Comparison of ENCODE assay signal across 9 cellular contexts in the genomic region with DNA sequence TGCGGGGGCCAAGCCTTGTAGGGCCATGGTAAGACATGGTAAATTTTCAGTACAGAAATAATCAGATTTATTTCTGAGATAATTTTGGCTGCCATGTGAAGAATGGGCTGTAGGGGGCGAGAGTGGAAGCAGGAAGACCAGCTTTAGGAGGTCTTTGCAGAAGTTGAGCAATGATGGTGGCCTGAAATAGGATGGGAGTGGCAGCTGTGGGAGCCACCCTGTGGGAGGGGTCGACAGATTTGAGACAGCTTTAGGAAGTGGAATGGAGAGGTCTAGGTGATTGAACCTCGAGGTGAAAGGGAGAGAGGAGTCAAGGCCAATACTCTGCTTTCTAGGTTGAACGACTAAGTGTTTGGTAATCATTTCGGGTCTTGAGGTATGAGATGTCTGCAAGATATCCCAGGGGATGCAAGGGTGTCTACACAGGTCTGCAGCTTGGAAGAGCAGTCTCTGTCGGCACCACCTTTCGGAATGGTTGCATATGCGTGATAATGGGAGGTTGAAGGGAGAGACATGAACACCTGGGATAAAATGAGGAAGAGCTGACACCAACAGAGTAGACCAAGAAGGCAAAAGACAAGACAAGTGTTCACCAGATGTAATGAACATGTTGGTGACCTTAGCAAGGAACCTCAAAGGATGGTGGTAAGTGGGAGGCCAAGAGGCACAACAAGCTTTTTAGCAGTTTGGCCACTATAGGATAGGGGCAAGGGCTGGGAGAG. TPM values are rescaled to one million over a fixed set of nuclear protein-coding genes. Genes with fewer than 3 reads are reported as not detected.
DNase-seq lines count a peak whose midpoint lies in the region; ATAC-seq and TF ChIP-seq lines count a peak whose summit lies in the region.
"Had no signal": no experiment of that assay in that cellular context is flagged by ENCODE, and none has a peak within 500 bp of the region (broad histone marks: within the 10 kb centered on the region; RNA-seq: fewer than 3 reads in every experiment).

No MANE protein-coding gene starts in this region.

- H3K4ac ChIP-seq in mesendoderm (ENCODE audit: low read depth, low read length): no peak overlapping the region

- BruUV-seq in mammary epithelial cell (replicated peaks; lab: Mats Ljungman, UMichigan): no TSS peak

- no peaks in the 10 kb centered on the region for H4K20me1 ChIP-seq in Karpas-422 (ENCODE audit: insufficient read depth, low read depth, low read length)
- H4K20me1 ChIP-seq in SU-DHL-6 (ENCODE audit: low read depth, low read length): no peaks in the 10 kb centered on the region
- no peaks in the 10 kb centered on the region for H4K20me1 ChIP-seq in mammary epithelial cell (ENCODE audit: insufficient read depth, low read length)

- in situ Hi-C loops in mammary epithelial cell (cut with MboI; ENCODE audit: low sequenced_read_pairs in 2 of 2): no loop called here

- H2AFZ ChIP-seq in Karpas-422 (ENCODE audit: low read length) (no peak overlapping the region), SU-DHL-6 (ENCODE audit: low read depth, low read length, severe bottlenecking) (no peak overlapping the region), mammary epithelial cell (ENCODE audit: low read depth, low read length) (no peak overlapping the region)

- peak; percentile 60 for DNase-seq in NCI-H2196 (lab: John Stamatoyannopoulos, UW; ENCODE audit: unreplicated experiment)
- DNase-seq in NCI-H2196 treated with DMSO at 0.1 percent for 48 hours (lab: John Stamatoyannopoulos, UW; ENCODE audit: unreplicated experiment): no peak
- DNase-seq in Karpas-422: peak; percentile 94
- no peak for DNase-seq in mammary epithelial cell
- DNase-seq in mesendoderm: peak; percentile 92

- H3K79me1 ChIP-seq in mesendoderm (ENCODE audit: low read length): no peaks in the 10 kb centered on the region

- H3K27ac ChIP-seq in Karpas-422 (ENCODE audit: low read length) (no peak overlapping the region), SU-DHL-6 (ENCODE audit: low read depth, low read length) (no peak overlapping the region; the same call in 1 of the 2 replicates), mammary epithelial cell (ENCODE audit: insufficient read depth, low read depth, low read length) (no peak overlapping the region), mesendoderm (ENCODE audit: low read depth, low read length) (no peak overlapping the region)

- no peak overlapping the region for H2BK5ac ChIP-seq in mesendoderm (ENCODE audit: low read length)

- intact Hi-C loops in mammary epithelial cell (cut with micrococcal nuclease): loop anchor here (10.0 kb wide), 1 partner anchor 79 kb away; a partner anchor contains a TSS

- dilution Hi-C loops in mammary epithelial cell (cut with HindIII; ENCODE audit: low sequenced_read_pairs): loop anchor here (5.0 to 10.0 kb wide), 4 partner anchors 68 to 249 kb away; a partner anchor contains a TSS

- no peak overlapping the region for H4K8ac ChIP-seq in mesendoderm (ENCODE audit: low read depth, low read length)

- H3K9me3 ChIP-seq in Karpas-422 (ENCODE audit: low read length) (no peaks in the 10 kb centered on the region), SU-DHL-6 (ENCODE audit: insufficient read depth, low read length) (no peaks in the 10 kb centered on the region), mammary epithelial cell (replicated peaks; ENCODE audit: insufficient read depth, low read length) (no peaks in the 10 kb centered on the region)

- TF ChIP-seq CTCF in SU-DHL-6 (IDR thresholded peaks at IDR 0.05; ENCODE audit: insufficient read depth, low read length, poor library complexity, severe bottlenecking) (peak; percentile 65), mammary epithelial cell (conservative IDR thresholded peaks at IDR 0.05 in 1 of 2, IDR thresholded peaks at IDR 0.05 in 1 of 2; ENCODE audit: extremely low read depth in 1 of 2, insufficient read depth in 1 of 2, low read depth in 1 of 2, low read length in 2 of 2) (peak; percentile 64 to 67)

- no peak overlapping the region for H3K56ac ChIP-seq in mesendoderm (ENCODE audit: low read length)

- ATAC-seq in HG03045 (IDR thresholded peaks at IDR 0.05; ENCODE audit: unreplicated experiment) (no peak), GM21619 (IDR thresholded peaks at IDR 0.05; ENCODE audit: unreplicated experiment) (no peak)

- peaks cover 8% of the 10 kb centered on the region; the same call in 1 of the 2 replicates for H3K36me3 ChIP-seq in Karpas-422 (ENCODE audit: insufficient read depth, low read length)
- 0 out of 2 replicates have a peak, but pooled peaks cover 5% of the 10 kb centered on the region for H3K36me3 ChIP-seq in SU-DHL-6 (ENCODE audit: low read length)
- H3K36me3 ChIP-seq in mammary epithelial cell (ENCODE audit: insufficient read depth, low read length): no peaks in the 10 kb centered on the region
- H3K36me3 ChIP-seq in mesendoderm (ENCODE audit: control insufficient read depth, insufficient read depth, low read length): peaks cover 4% of the 10 kb centered on the region

- WGBS in mammary epithelial cell (ENCODE audit: low coverage, missing lambda C conversion rate): 48% methylated on average over 9 of the region's 9 CpGs
- WGBS in mesendoderm (ENCODE audit: extremely low coverage, insufficient coverage, low lambda C conversion rate): no CpG with 5 or more reads among the region's 9 CpGs

- H3K79me2 ChIP-seq in Karpas-422 (ENCODE audit: low read length) (peaks cover 5% of the 10 kb centered on the region), SU-DHL-6 (ENCODE audit: insufficient read depth, low read length) (peaks cover 2% of the 10 kb centered on the region; the same call in 1 of the 2 replicates), mammary epithelial cell (ENCODE audit: insufficient read depth, low read length) (peaks cover 16% of the 10 kb centered on the region), mesendoderm (ENCODE audit: control insufficient read depth, insufficient read depth, low read length) (peaks cover under 1% of the 10 kb centered on the region)

- no peak overlapping the region for H3K18ac ChIP-seq in mesendoderm (ENCODE audit: low read length)

- H3K23ac ChIP-seq in mesendoderm (ENCODE audit: low read length): no peak overlapping the region

- H3K9me2 ChIP-seq in Karpas-422 (replicated peaks; ENCODE audit: insufficient read depth, low read length): no peaks in the 10 kb centered on the region
- no peaks in the 10 kb centered on the region for H3K9me2 ChIP-seq in SU-DHL-6 (replicated peaks; ENCODE audit: insufficient read depth, low read length)

- CTCF ChIA-PET in mammary epithelial cell (lab: Charles Lee; ENCODE audit: low non-redundant PET): interaction anchor here (0.5 to 0.7 kb wide), 2 partner anchors 15 to 394 kb away, joined by 4 to 6 read pairs; no protein-coding TSS in a partner anchor

- H2AK5ac ChIP-seq in mesendoderm (ENCODE audit: low read length): no peak overlapping the region

- H2BK15ac ChIP-seq in mesendoderm (replicated peaks; ENCODE audit: low read depth): no peak overlapping the region

- no peak overlapping the region for H2BK120ac ChIP-seq in mesendoderm (ENCODE audit: low read depth, low read length)

- H3K4me3 ChIP-seq in Karpas-422 (ENCODE audit: low read length): no peak overlapping the region
- no peak overlapping the region for H3K4me3 ChIP-seq in SU-DHL-6 (ENCODE audit: insufficient read depth, low read length, poor library complexity, severe bottlenecking)
- H3K4me3 ChIP-seq in mammary epithelial cell (replicated peaks in 1 of 3; ENCODE audit: insufficient read depth in 1 of 3, low read depth in 2 of 3, low read length in 3 of 3): no peak overlapping the region
- H3K4me3 ChIP-seq in mesendoderm (ENCODE audit: low read length): no peak overlapping the region

- H3K27me3 ChIP-seq in Karpas-422 (ENCODE audit: low read length) (no peaks in the 10 kb centered on the region), SU-DHL-6 (ENCODE audit: low read length) (no peaks in the 10 kb centered on the region), mammary epithelial cell (ENCODE audit: insufficient read depth, low read length) (no peaks in the 10 kb centered on the region), mesendoderm (ENCODE audit: insufficient read depth, low read length, poor library complexity) (no peaks in the 10 kb centered on the region)

- no peak overlapping the region for H3K4me2 ChIP-seq in Karpas-422 (ENCODE audit: low read depth, low read length, poor library complexity, severe bottlenecking)
- no peak overlapping the region for H3K4me2 ChIP-seq in SU-DHL-6 (ENCODE audit: low read depth, low read length, poor library complexity, severe bottlenecking)
- no peak overlapping the region for H3K4me2 ChIP-seq in mammary epithelial cell (ENCODE audit: insufficient read depth, low read depth, low read length)
- no peak overlapping the region for H3K4me2 ChIP-seq in mesendoderm (ENCODE audit: low read length)

- no peak overlapping the region for H3K9ac ChIP-seq in Karpas-422 (ENCODE audit: low read length)
- H3K9ac ChIP-seq in SU-DHL-6 (ENCODE audit: low read length): no peak overlapping the region
- H3K9ac ChIP-seq in mammary epithelial cell (ENCODE audit: insufficient read depth, low read length): no peak overlapping the region
- no peak overlapping the region for H3K9ac ChIP-seq in mesendoderm (ENCODE audit: low read length)

- peaks cover 34% of the 10 kb centered on the region for H3F3A ChIP-seq in SU-DHL-6 (ENCODE audit: insufficient read depth)

- peaks cover 13% of the 10 kb centered on the region for H3K4me1 ChIP-seq in Karpas-422 (ENCODE audit: low read length)
- peaks cover 33% of the 10 kb centered on the region for H3K4me1 ChIP-seq in mammary epithelial cell (ENCODE audit: insufficient read depth, low read length)
- no peaks in the 10 kb centered on the region for H3K4me1 ChIP-seq in mesendoderm (ENCODE audit: control insufficient read depth, low read depth, low read length)

- no peak overlapping the region for H4K5ac ChIP-seq in mesendoderm (ENCODE audit: low read length)

RNA-seq across cellular contexts. Expression of a gene that starts 4.2 kb away (rescaled TPM):
- 29.0 and 54.7 TPM in 2 replicates for total RNA-seq in Karpas-422 (2014; rRNA removed; shearing (Covaris generic); ENCODE audit: low replicate concordance)
- 10 to 100 TPM; 35.3 to 55.9 TPM for total RNA-seq in mammary epithelial cell
- polyA plus RNA-seq in mammary epithelial cell: 26.3 TPM
- 30.4 TPM for polyA minus RNA-seq in mammary epithelial cell
- 48.5 TPM for polyA plus RNA-seq in mesendoderm (2013, experiment 1 of 2)
- polyA plus RNA-seq in mesendoderm (2013, experiment 2 of 2): 47.5 TPM

RNA-seq across cellular contexts. Expression of a gene that starts 15.6 kb away (rescaled TPM):
- total RNA-seq in Karpas-422 (2014; rRNA removed; shearing (Covaris generic); ENCODE audit: low replicate concordance): 57.8 and 150 TPM in 2 replicates
- 10 to 100 TPM; 30.0 to 60.1 TPM for total RNA-seq in mammary epithelial cell
- polyA plus RNA-seq in mammary epithelial cell: 18.5 TPM
- 25.0 TPM for polyA minus RNA-seq in mammary epithelial cell
- 78.1 TPM for polyA plus RNA-seq in mesendoderm (2013, experiment 1 of 2)
- 78.4 TPM for polyA plus RNA-seq in mesendoderm (2013, experiment 2 of 2)

RNA-seq across cellular contexts. Expression of a gene that starts 17.1 kb away (rescaled TPM):
- 29.3 and 36.5 TPM in 2 replicates for total RNA-seq in Karpas-422 (2014; rRNA removed; shearing (Covaris generic); ENCODE audit: low replicate concordance)
- total RNA-seq in mammary epithelial cell: 10 to 100 TPM; 25.2 to 31.8 TPM
- polyA plus RNA-seq in mammary epithelial cell: 29.6 TPM
- polyA minus RNA-seq in mammary epithelial cell: 20.0 TPM
- 11.7 TPM for polyA plus RNA-seq in mesendoderm (2013, experiment 1 of 2)
- polyA plus RNA-seq in mesendoderm (2013, experiment 2 of 2): 11.4 TPM

RNA-seq across cellular contexts. Expression of a gene that starts 33.4 kb away (rescaled TPM):
- total RNA-seq in Karpas-422 (2014; rRNA removed; shearing (Covaris generic); ENCODE audit: low replicate concordance): not detected in 2 replicates
- not detected for total RNA-seq in mammary epithelial cell
- not detected for polyA plus RNA-seq in mammary epithelial cell
- not detected for polyA minus RNA-seq in mammary epithelial cell
- not detected for polyA plus RNA-seq in mesendoderm (2013, experiment 1 of 2)
- not detected for polyA plus RNA-seq in mesendoderm (2013, experiment 2 of 2)
- total RNA-seq: dermis microvascular lymphatic vessel endothelial cell had no signal

Comparison
In these comparisons a context has a peak if more than half of its experiments do, and no peak if none do; other contexts are left out.
1. DNase-seq: peak in NCI-H2196 (single experiment), Karpas-422 (single experiment) and mesendoderm (single experiment); none in NCI-H2196 treated with DMSO at 0.1 percent for 48 hours (single experiment) and mammary epithelial cell (single experiment).